ENCODE assay signal across 22 cellular contexts in genomic region chr7:22278660-22279059, GRCh38.
"Had no signal": no experiment of that assay in that cellular context is flagged by ENCODE, and none has a peak within 500 bp of the region (broad histone marks: within the 10 kb centered on the region; RNA-seq: fewer than 3 reads in every experiment).

No MANE protein-coding gene starts in this region.

- H3K36me3 ChIP-seq: esophagus squamous epithelium, gastrocnemius medialis, spleen, uterus had no signal

- H3K4me1 ChIP-seq: body of pancreas, gastrocnemius medialis, spleen, testis, uterus had no signal

- H3K4me3 Mint-ChIP-seq: activated naive CD4-positive, alpha-beta T cell treated with anti-CD3 and anti-CD28 coated beads, Interleukin-2, amount 50 U/mL, for 24 hours; effector memory CD8-positive, alpha-beta T cell; natural killer cell treated with Interleukin-12 subunit alpha and Interleukin-12 subunit beta and Interleukin-15 and Interleukin-18, amount 100 ng/mL, for 72 hours had no signal

- H3K36me3 Mint-ChIP-seq: activated naive CD4-positive, alpha-beta T cell treated with anti-CD3 and anti-CD28 coated beads, Interleukin-2, amount 50 U/mL, for 24 hours; natural killer cell treated with Interleukin-12 subunit alpha and Interleukin-12 subunit beta and Interleukin-15 and Interleukin-18, amount 100 ng/mL, for 72 hours had no signal

- DNase-seq: activated CD4-positive, alpha-beta T cell treated with anti-CD3 and anti-CD28 coated beads for 1 hour; activated CD4-positive, alpha-beta T cell treated with anti-CD3 and anti-CD28 coated beads, Interleukin-2, amount 50 U/mL, for 1 hour; activated gamma-delta T cell treated with Interleukin-2 at 50 U/mL for 16 hours; activated T-cell treated with anti-CD3 and anti-CD28 coated beads, Interleukin-2, amount 50 U/mL, for 1 hour; anterior cingulate cortex; body of pancreas; central memory CD4-positive, alpha-beta T cell; dorsolateral prefrontal cortex; effector memory CD8-positive, alpha-beta T cell; esophagus squamous epithelium; gastrocnemius medialis; midbrain; retina; spleen; stimulated activated CD4-positive, alpha-beta T cell treated with anti-CD3 and anti-CD28 coated beads, Interleukin-4, amount 100 ng/mL, for 1 hour; stimulated activated naive CD4-positive, alpha-beta T cell; testis; trophoblast cell; uterus had no signal

- ATAC-seq: body of pancreas; effector memory CD8-positive, alpha-beta T cell; gastrocnemius medialis; natural killer cell treated with Interleukin-12 subunit alpha and Interleukin-12 subunit beta and Interleukin-15 and Interleukin-18, amount 100 ng/mL, for 72 hours had no signal

- H3K27me3 Mint-ChIP-seq: progenitor cell of endocrine pancreas had no signal

- H3K4me3 ChIP-seq: body of pancreas, dorsolateral prefrontal cortex, esophagus squamous epithelium, gastrocnemius medialis, spleen, testis, uterus had no signal

- H3K9me3 ChIP-seq: body of pancreas, esophagus squamous epithelium, gastrocnemius medialis, spleen, testis, uterus had no signal

- H3K9me3 Mint-ChIP-seq: activated naive CD4-positive, alpha-beta T cell treated with anti-CD3 and anti-CD28 coated beads, Interleukin-2, amount 50 U/mL, for 24 hours; effector memory CD8-positive, alpha-beta T cell; natural killer cell treated with Interleukin-12 subunit alpha and Interleukin-12 subunit beta and Interleukin-15 and Interleukin-18, amount 100 ng/mL, for 72 hours had no signal

- H3K27ac Mint-ChIP-seq: activated naive CD4-positive, alpha-beta T cell treated with anti-CD3 and anti-CD28 coated beads, Interleukin-2, amount 50 U/mL, for 24 hours; effector memory CD8-positive, alpha-beta T cell; natural killer cell treated with Interleukin-12 subunit alpha and Interleukin-12 subunit beta and Interleukin-15 and Interleukin-18, amount 100 ng/mL, for 72 hours; progenitor cell of endocrine pancreas had no signal

- H3K27me3 ChIP-seq: body of pancreas, dorsolateral prefrontal cortex, esophagus squamous epithelium, gastrocnemius medialis, spleen, testis, uterus had no signal

- H3K27ac ChIP-seq: body of pancreas, dorsolateral prefrontal cortex, esophagus squamous epithelium, gastrocnemius medialis, spleen, testis, uterus had no signal

- H3K4me1 Mint-ChIP-seq: activated naive CD4-positive, alpha-beta T cell treated with anti-CD3 and anti-CD28 coated beads, Interleukin-2, amount 50 U/mL, for 24 hours had no signal
